ENCODE assay signal across 22 cellular contexts in the genomic region with DNA sequence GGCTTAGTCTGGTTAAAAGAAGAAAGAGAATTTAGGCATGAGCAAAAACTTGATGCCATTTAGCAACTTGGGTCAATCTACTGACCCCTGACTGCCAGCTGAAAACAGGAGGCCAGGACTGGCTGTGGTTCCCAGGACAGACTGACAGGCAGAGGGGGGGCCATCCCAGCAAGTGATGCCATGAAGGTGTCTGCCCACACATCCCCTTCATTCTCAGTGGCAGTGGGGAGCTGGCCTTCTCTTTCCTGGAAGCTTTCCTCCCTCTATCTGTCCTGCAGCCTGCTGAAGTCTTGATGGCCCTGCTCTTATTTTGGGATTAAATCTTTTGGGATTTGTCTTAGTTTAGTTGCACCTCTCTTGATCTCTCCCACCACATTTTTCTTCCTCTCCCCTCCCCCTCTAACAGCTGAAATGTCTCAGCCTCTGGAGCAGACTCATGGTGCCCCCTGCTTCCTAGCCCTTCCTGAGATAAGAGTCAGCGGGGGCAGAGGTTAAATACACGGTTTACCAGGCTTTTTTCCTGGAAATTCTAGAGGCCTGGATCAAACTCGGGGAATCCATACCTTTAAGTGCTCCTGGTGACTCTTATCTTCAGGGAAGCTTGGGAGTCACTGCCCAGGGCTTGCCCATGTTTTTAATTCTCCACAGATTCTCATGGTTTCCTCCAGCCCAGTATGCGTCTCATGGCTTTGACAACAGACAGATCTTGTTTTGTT.
DNase-seq lines count a peak whose midpoint lies in the region; ATAC-seq, FAIRE-seq and TF ChIP-seq lines count a peak whose summit lies in the region.
"Had no signal": no experiment of that assay in that cellular context is flagged by ENCODE, and none has a peak within 500 bp of the region (broad histone marks: within the 10 kb centered on the region; RNA-seq: fewer than 3 reads in every experiment).

No MANE protein-coding gene starts in this region.

- no peaks in the 10 kb centered on the region for H3K27me3 Mint-ChIP-seq in Caco-2 (ENCODE audit: insufficient read depth, unreplicated experiment)
- H3K27me3 Mint-ChIP-seq in naive thymus-derived CD4-positive, alpha-beta T cell: peaks cover 0 to 14% (median under 1%) of the 10 kb centered on the region in 5 donors

- CTCF ChIA-PET in Caco-2 (lab: Charles Lee): no interaction called here
- CTCF ChIA-PET in naive thymus-derived CD4-positive, alpha-beta T cell (lab: Charles Lee): no interaction called here

- peak overlapping the region; percentile 96 for H4K91ac ChIP-seq in trophoblast cell (ENCODE audit: low read depth, low read length)

- H3K4ac ChIP-seq in trophoblast cell (ENCODE audit: low read depth, low read length): peak overlapping the region; percentile 90

- H3K27ac ChIP-seq in esophagus muscularis mucosa (replicated peaks in 1 of 4): no peak overlapping the region
- peak overlapping the region; percentile 76 for H3K27ac ChIP-seq in trophoblast cell (ENCODE audit: low read depth, low read length)
- no peak overlapping the region for H3K27ac ChIP-seq in naive thymus-derived CD4-positive, alpha-beta T cell (ENCODE audit: low read depth, low read length)
- H3K27ac ChIP-seq in vagina: no peak overlapping the region
- H3K27ac ChIP-seq: spleen, suprapubic skin, WERI-Rb-1 had no signal

- no peak for ATAC-seq in naive thymus-derived CD4-positive, alpha-beta T cell
- ATAC-seq: effector memory CD8-positive, alpha-beta T cell; stimulated activated effector memory CD8-positive, alpha-beta T cell treated with anti-CD3 and anti-CD28 coated beads, Interleukin-12 subunit alpha, Interleukin-12 subunit beta, amount 100 ng/mL, for 72 hours had no signal

- no peak overlapping the region for H3K4me3 ChIP-seq in Caco-2 (ENCODE audit: low read depth, low read length)
- H3K4me3 ChIP-seq in esophagus muscularis mucosa: no peak overlapping the region
- H3K4me3 ChIP-seq in trophoblast cell (ENCODE audit: low read depth, low read length): no peak overlapping the region
- no peak overlapping the region for H3K4me3 ChIP-seq in naive thymus-derived CD4-positive, alpha-beta T cell (ENCODE audit: low read length)
- H3K4me3 ChIP-seq in vagina: no peak overlapping the region
- H3K4me3 ChIP-seq: spleen, suprapubic skin had no signal

- H2BK5ac ChIP-seq in trophoblast cell (ENCODE audit: low read depth, low read length, poor library complexity): peak overlapping the region; percentile 96

- POLR2A ChIA-PET in Caco-2 (lab: Charles Lee): no interaction called here
- POLR2A ChIA-PET in naive thymus-derived CD4-positive, alpha-beta T cell (lab: Charles Lee): no interaction called here

- H3K4me1 ChIP-seq in Caco-2 (no peaks in the 10 kb centered on the region; the same call in 1 of the 2 replicates), esophagus muscularis mucosa (peaks cover 0 to 29% (median 13%) of the 10 kb centered on the region in 4 donors), trophoblast cell (ENCODE audit: control insufficient read depth in 1 of 2, insufficient read depth in 2 of 2, low read length in 2 of 2) (peaks cover 33 to 42% of the 10 kb centered on the region in 2 experiments), vagina (peaks cover 30% of the 10 kb centered on the region)
- H3K4me1 ChIP-seq in naive thymus-derived CD4-positive, alpha-beta T cell (ENCODE audit: control insufficient read depth in 2 of 2, insufficient read depth in 2 of 2, low read length in 2 of 2): no peaks in the 10 kb centered on the region

- no peaks in the 10 kb centered on the region for H3K36me3 ChIP-seq in Caco-2 (ENCODE audit: control insufficient read depth, insufficient read depth, low read length)
- H3K36me3 ChIP-seq in esophagus muscularis mucosa: no peaks in the 10 kb centered on the region
- H3K36me3 ChIP-seq in trophoblast cell (ENCODE audit: control insufficient read depth in 1 of 2, insufficient read depth in 2 of 2, low read length in 2 of 2): no peaks in the 10 kb centered on the region
- H3K36me3 ChIP-seq in naive thymus-derived CD4-positive, alpha-beta T cell (ENCODE audit: control insufficient read depth in 2 of 3, insufficient read depth in 3 of 3, low read length in 3 of 3): no peaks in the 10 kb centered on the region
- no peaks in the 10 kb centered on the region for H3K36me3 ChIP-seq in vagina
- H3K36me3 ChIP-seq: spleen, suprapubic skin, WERI-Rb-1 had no signal

- BruUV-seq in Caco-2 (replicated peaks; lab: Mats Ljungman, UMichigan): no TSS peak

- DNase-seq in Caco-2 (no peak), RCC 7860 (ENCODE audit: low spot score) (peak; percentile 74), esophagus muscularis mucosa (ENCODE audit: extremely low spot score) (peak; percentile 42), trophoblast cell (no peak), vagina (ENCODE audit: extremely low spot score in 2 of 2) (no peak), NCI-H2196 (lab: John Stamatoyannopoulos, UW; ENCODE audit: unreplicated experiment) (no peak)
- DNase-seq in activated T-cell treated with anti-CD3 and anti-CD28 coated beads, Interleukin-2, amount 50 U/mL, for 1 hour: no peak
- DNase-seq in naive thymus-derived CD4-positive, alpha-beta T cell: no peak
- DNase-seq: activated CD4-positive, alpha-beta T cell treated with anti-CD3 and anti-CD28 coated beads, Interleukin-2, amount 50 U/mL, for 1 hour; effector memory CD8-positive, alpha-beta T cell; NCI-H187; NCI-H69; occipital lobe; retina; spleen; stimulated activated CD4-positive, alpha-beta T cell treated with anti-CD3 and anti-CD28 coated beads, Interleukin-2, amount 100 ng/mL, for 48 hours; WERI-Rb-1 had no signal

- no peaks in the 10 kb centered on the region for H3K36me3 Mint-ChIP-seq in Caco-2 (ENCODE audit: insufficient read depth, unreplicated experiment)
- no peaks in the 10 kb centered on the region for H3K36me3 Mint-ChIP-seq in naive thymus-derived CD4-positive, alpha-beta T cell
- H3K36me3 Mint-ChIP-seq: brain; CD14-positive monocyte; stimulated activated effector memory CD8-positive, alpha-beta T cell treated with anti-CD3 and anti-CD28 coated beads, Interleukin-12 subunit alpha, Interleukin-12 subunit beta, amount 100 ng/mL, for 72 hours had no signal

- WGBS in esophagus muscularis mucosa: 87% methylated on average over 4 of the region's 4 CpGs
- no CpG with 5 or more reads among the region's 4 CpGs for WGBS in trophoblast cell (ENCODE audit: extremely low coverage, insufficient coverage, insufficient read length)

- peaks cover 40% of the 10 kb centered on the region for H3K79me1 ChIP-seq in trophoblast cell (ENCODE audit: low read length)

- H3K4me2 ChIP-seq in trophoblast cell (ENCODE audit: low read length): no peak overlapping the region

- H3K27me3 ChIP-seq in Caco-2 (replicated peaks; ENCODE audit: control insufficient read depth, insufficient read depth, low read length): no peaks in the 10 kb centered on the region
- no peaks in the 10 kb centered on the region for H3K27me3 ChIP-seq in esophagus muscularis mucosa
- H3K27me3 ChIP-seq in trophoblast cell (ENCODE audit: insufficient read depth, low read length): no peaks in the 10 kb centered on the region
- no peaks in the 10 kb centered on the region for H3K27me3 ChIP-seq in naive thymus-derived CD4-positive, alpha-beta T cell (ENCODE audit: control insufficient read depth in 2 of 2, insufficient read depth in 2 of 2, low read length in 2 of 2)
- no peaks in the 10 kb centered on the region for H3K27me3 ChIP-seq in vagina
- H3K27me3 ChIP-seq: suprapubic skin had no signal

- TF ChIP-seq POLR2A in esophagus muscularis mucosa (IDR thresholded peaks at IDR 0.05; ENCODE audit: low read depth) (no peak), vagina (IDR thresholded peaks at IDR 0.05) (no peak)

- H2AFZ ChIP-seq in trophoblast cell (ENCODE audit: insufficient read depth, low read length, poor library complexity): peak overlapping the region; percentile 72

- FAIRE-seq in RCC 7860 (lab: Jason Lieb, UNC): peak; percentile 54
- FAIRE-seq: GM19239 had no signal

- TF ChIP-seq EP300 in esophagus muscularis mucosa (IDR thresholded peaks at IDR 0.05): no peak

- H3K9me3 Mint-ChIP-seq in Caco-2 (ENCODE audit: unreplicated experiment): no peaks in the 10 kb centered on the region
- H3K9me3 Mint-ChIP-seq in naive thymus-derived CD4-positive, alpha-beta T cell: no peaks in the 10 kb centered on the region
- H3K9me3 Mint-ChIP-seq: brain; effector memory CD8-positive, alpha-beta T cell; stimulated activated effector memory CD8-positive, alpha-beta T cell treated with anti-CD3 and anti-CD28 coated beads, Interleukin-12 subunit alpha, Interleukin-12 subunit beta, amount 100 ng/mL, for 72 hours had no signal

- H3K9ac ChIP-seq in trophoblast cell (ENCODE audit: low read length): no peak overlapping the region

- no peak overlapping the region for H3K4me3 Mint-ChIP-seq in Caco-2 (ENCODE audit: unreplicated experiment)
- no peak overlapping the region for H3K4me3 Mint-ChIP-seq in naive thymus-derived CD4-positive, alpha-beta T cell
- H3K4me3 Mint-ChIP-seq: brain; CD14-positive monocyte; effector memory CD8-positive, alpha-beta T cell; stimulated activated effector memory CD8-positive, alpha-beta T cell treated with anti-CD3 and anti-CD28 coated beads, Interleukin-12 subunit alpha, Interleukin-12 subunit beta, amount 100 ng/mL, for 72 hours had no signal

- H3K4me1 Mint-ChIP-seq in Caco-2 (ENCODE audit: low read depth, unreplicated experiment): peaks cover 25% of the 10 kb centered on the region
- H3K4me1 Mint-ChIP-seq in naive thymus-derived CD4-positive, alpha-beta T cell: peaks cover 0 to 14% (median 0%) of the 10 kb centered on the region in 7 donors

- H4K8ac ChIP-seq in trophoblast cell (ENCODE audit: low read depth, low read length): peak overlapping the region; percentile 92

- intact Hi-C loops in Caco-2 (cut with micrococcal nuclease; ENCODE audit: unreplicated experiment) (no loop called here), esophagus muscularis mucosa (cut with DNase I) (no loop called here), vagina (cut with DNase I) (loop anchor here (10.0 kb wide), 1 partner anchor 96 kb away; no protein-coding TSS in a partner anchor)
- intact Hi-C loops in naive thymus-derived CD4-positive, alpha-beta T cell (cut with micrococcal nuclease): no loop called here

- H2AK5ac ChIP-seq in trophoblast cell (ENCODE audit: low read length): peak overlapping the region; percentile 99

- H3K27ac Mint-ChIP-seq in Caco-2 (ENCODE audit: unreplicated experiment): peak overlapping the region; percentile 64
- H3K27ac Mint-ChIP-seq in naive thymus-derived CD4-positive, alpha-beta T cell: no peak overlapping the region
- H3K27ac Mint-ChIP-seq: CD14-positive monocyte; effector memory CD8-positive, alpha-beta T cell; stimulated activated effector memory CD8-positive, alpha-beta T cell treated with anti-CD3 and anti-CD28 coated beads, Interleukin-12 subunit alpha, Interleukin-12 subunit beta, amount 100 ng/mL, for 72 hours had no signal

- H4K12ac ChIP-seq in trophoblast cell (ENCODE audit: low read depth, low read length): peak overlapping the region; percentile 90

- peak overlapping the region; percentile 100 for H2BK12ac ChIP-seq in trophoblast cell (ENCODE audit: low read length)

- H3K18ac ChIP-seq in trophoblast cell (ENCODE audit: low read length): peak overlapping the region; percentile 99

- no peak overlapping the region for H3K23ac ChIP-seq in trophoblast cell (ENCODE audit: low read length)

- H2BK120ac ChIP-seq in trophoblast cell (ENCODE audit: insufficient read depth, low read length, poor library complexity): peak overlapping the region; percentile 98

- H3K9me3 ChIP-seq in Caco-2 (no peaks in the 10 kb centered on the region), esophagus muscularis mucosa (no peaks in the 10 kb centered on the region), trophoblast cell (ENCODE audit: insufficient read depth, low read depth, low read length) (peaks cover 2% of the 10 kb centered on the region), vagina (no peaks in the 10 kb centered on the region)
- no peaks in the 10 kb centered on the region for H3K9me3 ChIP-seq in naive thymus-derived CD4-positive, alpha-beta T cell (ENCODE audit: control insufficient read depth in 2 of 3, low read length in 3 of 3)
- H3K9me3 ChIP-seq: spleen, suprapubic skin had no signal

- H3K79me2 ChIP-seq in trophoblast cell (ENCODE audit: control insufficient read depth, insufficient read depth, low read length, poor library complexity): peaks cover 7% of the 10 kb centered on the region

- peak overlapping the region; percentile 98 for H3K14ac ChIP-seq in trophoblast cell (ENCODE audit: low read length)

- TF ChIP-seq CTCF in Caco-2 (IDR thresholded peaks at IDR 0.05; ENCODE audit: insufficient read depth in 1 of 2, low read depth in 1 of 2, low read length in 1 of 2, severe bottlenecking in 1 of 2, unreplicated experiment in 1 of 2): no peak
- TF ChIP-seq CTCF in esophagus muscularis mucosa (IDR thresholded peaks at IDR 0.05): no peak
- no peak for TF ChIP-seq CTCF in vagina (IDR thresholded peaks at IDR 0.05)

Comparison
In these comparisons a context has a peak if more than half of its experiments do, and no peak if none do; other contexts are left out.
1. DNase-seq: peak in RCC 7860 (single experiment) and esophagus muscularis mucosa (single experiment); none in Caco-2 (0 of 2), trophoblast cell (0 of 2), activated T-cell treated with anti-CD3 and anti-CD28 coated beads, Interleukin-2, amount 50 U/mL, for 1 hour (single experiment), naive thymus-derived CD4-positive, alpha-beta T cell (0 of 9), vagina (0 of 2) and NCI-H2196 (single experiment).